17 cellular contexts compared by ENCODE assay signal in the genomic region with DNA sequence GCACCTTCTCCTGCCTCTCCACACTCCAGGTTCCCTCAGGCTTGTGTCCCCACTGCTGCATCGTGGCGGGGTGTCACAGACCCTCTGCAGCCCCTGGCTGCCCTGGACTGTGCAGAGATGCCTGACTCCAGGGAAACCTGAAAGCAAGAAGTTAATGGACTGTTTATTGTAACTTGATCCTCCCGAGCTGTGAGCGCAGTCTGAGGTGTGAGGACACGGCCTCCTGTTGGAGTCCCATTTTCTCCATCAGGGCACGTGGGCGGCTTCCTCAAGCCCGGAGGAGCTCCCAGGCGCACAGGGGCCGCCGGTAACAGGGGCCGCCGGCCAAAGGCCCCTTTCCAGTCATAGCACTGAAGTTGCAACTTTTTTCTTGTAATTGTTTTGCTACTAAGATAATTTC. TPM values are rescaled to one million over a fixed set of nuclear protein-coding genes. Genes with fewer than 3 reads are reported as not detected.
DNase-seq lines count a peak whose midpoint lies in the region; ATAC-seq and TF ChIP-seq lines count a peak whose summit lies in the region.
"Had no signal": no experiment of that assay in that cellular context is flagged by ENCODE, and none has a peak within 500 bp of the region (broad histone marks: within the 10 kb centered on the region; RNA-seq: fewer than 3 reads in every experiment).

No MANE protein-coding gene starts in this region.

- H3K27me3 Mint-ChIP-seq in natural killer cell (ENCODE audit: low read depth in 2 of 2) (no peaks in the 10 kb centered on the region), WTC11 (ENCODE audit: low read depth) (no peaks in the 10 kb centered on the region), memory B cell (no peaks in the 10 kb centered on the region)
- H3K27me3 Mint-ChIP-seq in natural killer cell treated with Interleukin-12 subunit alpha and Interleukin-12 subunit beta and Interleukin-15 and Interleukin-18, amount 100 ng/mL, for 72 hours = no peaks in the 10 kb centered on the region
- no peaks in the 10 kb centered on the region for H3K27me3 Mint-ChIP-seq in naive thymus-derived CD4-positive, alpha-beta T cell
- H3K27me3 Mint-ChIP-seq: activated naive CD8-positive, alpha-beta T cell treated with anti-CD3 and anti-CD28 coated beads, Interleukin-2, amount 10 ng/mL, durations not matched to agents 7 days and 5 days; stimulated activated naive CD8-positive, alpha-beta T cell treated with anti-CD3 and anti-CD28 coated beads, Interleukin-15, amount 100 ng/mL, for 72 hours had no signal

- H3K27ac Mint-ChIP-seq in natural killer cell (peak overlapping the region; percentile 79 to 84), WTC11 (peak overlapping the region; percentile 23; the same call in 1 of the 2 replicates), memory B cell (peak overlapping the region; percentile 90)
- H3K27ac Mint-ChIP-seq in natural killer cell treated with Interleukin-12 subunit alpha and Interleukin-12 subunit beta and Interleukin-15 and Interleukin-18, amount 100 ng/mL, for 72 hours = no peak overlapping the region
- H3K27ac Mint-ChIP-seq in stimulated activated effector memory CD8-positive, alpha-beta T cell treated with anti-CD3 and anti-CD28 coated beads, Interleukin-12 subunit alpha, Interleukin-12 subunit beta, amount 100 ng/mL, for 72 hours = no peak overlapping the region
- H3K27ac Mint-ChIP-seq in naive thymus-derived CD4-positive, alpha-beta T cell = peak overlapping the region in 1 of 9 donors; percentile 74
- H3K27ac Mint-ChIP-seq: activated naive CD8-positive, alpha-beta T cell treated with anti-CD3 and anti-CD28 coated beads, Interleukin-2, amount 10 ng/mL, durations not matched to agents 7 days and 5 days had no signal

- H3K36me3 ChIP-seq in naive thymus-derived CD4-positive, alpha-beta T cell (ENCODE audit: control insufficient read depth in 2 of 3, insufficient read depth in 3 of 3, low read length in 3 of 3) = peaks cover 22 to 68% (median 39%) of the 10 kb centered on the region in 3 experiments

- CTCF ChIA-PET in WTC11 (lab: Charles Lee) = interaction anchor here (0.9 to 1.3 kb wide), 2 partner anchors 19 to 215 kb away, joined by 3 read pairs; no protein-coding TSS in a partner anchor
- CTCF ChIA-PET in naive thymus-derived CD4-positive, alpha-beta T cell (lab: Charles Lee) = no interaction called here

- TF ChIP-seq CTCF in natural killer cell (IDR thresholded peaks at IDR 0.05) (no peak), WTC11 (IDR thresholded peaks at IDR 0.05) (no peak)

- H3K9me3 Mint-ChIP-seq in natural killer cell (no peaks in the 10 kb centered on the region), WTC11 (no peaks in the 10 kb centered on the region), memory B cell (no peaks in the 10 kb centered on the region)
- no peaks in the 10 kb centered on the region for H3K9me3 Mint-ChIP-seq in natural killer cell treated with Interleukin-12 subunit alpha and Interleukin-12 subunit beta and Interleukin-15 and Interleukin-18, amount 100 ng/mL, for 72 hours
- H3K9me3 Mint-ChIP-seq in stimulated activated effector memory CD8-positive, alpha-beta T cell treated with anti-CD3 and anti-CD28 coated beads, Interleukin-12 subunit alpha, Interleukin-12 subunit beta, amount 100 ng/mL, for 72 hours = no peaks in the 10 kb centered on the region
- H3K9me3 Mint-ChIP-seq in naive thymus-derived CD4-positive, alpha-beta T cell = peaks cover 0 to 9% (median 0%) of the 10 kb centered on the region in 11 donors
- H3K9me3 Mint-ChIP-seq: activated naive CD8-positive, alpha-beta T cell treated with anti-CD3 and anti-CD28 coated beads, Interleukin-2, amount 10 ng/mL, durations not matched to agents 7 days and 5 days; stimulated activated naive CD8-positive, alpha-beta T cell treated with anti-CD3 and anti-CD28 coated beads, Interleukin-15, amount 100 ng/mL, for 72 hours had no signal

- no peak overlapping the region for H3K27ac ChIP-seq in naive thymus-derived CD4-positive, alpha-beta T cell (ENCODE audit: low read depth, low read length)
- H3K27ac ChIP-seq: SK-N-MC had no signal

- peaks cover 9 to 21% of the 10 kb centered on the region in 2 donors for H3K4me1 ChIP-seq in naive thymus-derived CD4-positive, alpha-beta T cell (ENCODE audit: control insufficient read depth in 2 of 2, insufficient read depth in 2 of 2, low read length in 2 of 2)

- H3K4me3 Mint-ChIP-seq in natural killer cell (peak overlapping the region; percentile 62), WTC11 (no peak overlapping the region), memory B cell (no peak overlapping the region)
- no peak overlapping the region for H3K4me3 Mint-ChIP-seq in natural killer cell treated with Interleukin-12 subunit alpha and Interleukin-12 subunit beta and Interleukin-15 and Interleukin-18, amount 100 ng/mL, for 72 hours
- no peak overlapping the region for H3K4me3 Mint-ChIP-seq in stimulated activated effector memory CD8-positive, alpha-beta T cell treated with anti-CD3 and anti-CD28 coated beads, Interleukin-12 subunit alpha, Interleukin-12 subunit beta, amount 100 ng/mL, for 72 hours
- H3K4me3 Mint-ChIP-seq in naive thymus-derived CD4-positive, alpha-beta T cell = peak overlapping the region in 1 of 10 donors; percentile 13
- H3K4me3 Mint-ChIP-seq: activated naive CD8-positive, alpha-beta T cell treated with anti-CD3 and anti-CD28 coated beads, Interleukin-2, amount 10 ng/mL, durations not matched to agents 7 days and 5 days; stimulated activated naive CD8-positive, alpha-beta T cell treated with anti-CD3 and anti-CD28 coated beads, Interleukin-15, amount 100 ng/mL, for 72 hours had no signal

- intact Hi-C loops in natural killer cell (cut with micrococcal nuclease) = no loop called here
- intact Hi-C loops in naive thymus-derived CD4-positive, alpha-beta T cell (cut with micrococcal nuclease) = no loop called here

- no peak overlapping the region for H3K4me3 ChIP-seq in naive thymus-derived CD4-positive, alpha-beta T cell (ENCODE audit: low read length)
- H3K4me3 ChIP-seq: mucosa of descending colon, SK-N-MC had no signal

- ATAC-seq in natural killer cell (no peak), WTC11 (no peak), memory B cell (ENCODE audit: low read depth) (no peak), HG03442 (IDR thresholded peaks at IDR 0.05; ENCODE audit: unreplicated experiment) (no peak)
- ATAC-seq in natural killer cell treated with Interleukin-12 subunit alpha and Interleukin-12 subunit beta and Interleukin-15 and Interleukin-18, amount 100 ng/mL, for 72 hours = no peak
- ATAC-seq in stimulated activated effector memory CD8-positive, alpha-beta T cell treated with anti-CD3 and anti-CD28 coated beads, Interleukin-12 subunit alpha, Interleukin-12 subunit beta, amount 100 ng/mL, for 72 hours = no peak
- ATAC-seq in naive thymus-derived CD4-positive, alpha-beta T cell = no peak
- ATAC-seq: mucosa of descending colon; stimulated activated naive CD8-positive, alpha-beta T cell treated with anti-CD3 and anti-CD28 coated beads, Interleukin-15, amount 100 ng/mL, for 72 hours had no signal

- no peaks in the 10 kb centered on the region for H3K9me3 ChIP-seq in naive thymus-derived CD4-positive, alpha-beta T cell (ENCODE audit: control insufficient read depth in 2 of 3, low read length in 3 of 3)
- H3K9me3 ChIP-seq: mucosa of descending colon had no signal

- H3K27me3 ChIP-seq in naive thymus-derived CD4-positive, alpha-beta T cell (ENCODE audit: control insufficient read depth in 2 of 2, insufficient read depth in 2 of 2, low read length in 2 of 2) = no peaks in the 10 kb centered on the region

- H3K4me1 Mint-ChIP-seq in natural killer cell (peaks cover 47 to 87% of the 10 kb centered on the region in 2 donors), WTC11 (0 out of 2 replicates have a peak, but pooled peaks cover 4% of the 10 kb centered on the region), memory B cell (peaks cover 19% of the 10 kb centered on the region)
- H3K4me1 Mint-ChIP-seq in natural killer cell treated with Interleukin-12 subunit alpha and Interleukin-12 subunit beta and Interleukin-15 and Interleukin-18, amount 100 ng/mL, for 72 hours (ENCODE audit: low read depth in 2 of 2) = peaks cover 25 to 30% of the 10 kb centered on the region in 2 donors
- H3K4me1 Mint-ChIP-seq in stimulated activated effector memory CD8-positive, alpha-beta T cell treated with anti-CD3 and anti-CD28 coated beads, Interleukin-12 subunit alpha, Interleukin-12 subunit beta, amount 100 ng/mL, for 72 hours = peaks cover 32% of the 10 kb centered on the region
- peaks cover 11 to 49% (median 20%) of the 10 kb centered on the region in 7 donors for H3K4me1 Mint-ChIP-seq in naive thymus-derived CD4-positive, alpha-beta T cell

- POLR2A ChIA-PET in WTC11 (lab: Charles Lee) = no interaction called here
- POLR2A ChIA-PET in naive thymus-derived CD4-positive, alpha-beta T cell (lab: Charles Lee) = interaction anchor here (0.6 to 4.7 kb wide), 3 partner anchors 10 to 25 kb away, joined by 4 to 16 read pairs (median 9); a partner anchor contains a TSS

- H3K36me3 Mint-ChIP-seq in natural killer cell = no peaks in the 10 kb centered on the region
- H3K36me3 Mint-ChIP-seq in natural killer cell treated with Interleukin-12 subunit alpha and Interleukin-12 subunit beta and Interleukin-15 and Interleukin-18, amount 100 ng/mL, for 72 hours = no peaks in the 10 kb centered on the region
- H3K36me3 Mint-ChIP-seq in WTC11 = peaks cover 27% of the 10 kb centered on the region
- H3K36me3 Mint-ChIP-seq in memory B cell = peaks cover 17% of the 10 kb centered on the region
- peaks cover 82% of the 10 kb centered on the region for H3K36me3 Mint-ChIP-seq in stimulated activated effector memory CD8-positive, alpha-beta T cell treated with anti-CD3 and anti-CD28 coated beads, Interleukin-12 subunit alpha, Interleukin-12 subunit beta, amount 100 ng/mL, for 72 hours
- peaks cover 0 to 15% (median 4%) of the 10 kb centered on the region in 5 donors for H3K36me3 Mint-ChIP-seq in naive thymus-derived CD4-positive, alpha-beta T cell

- DNase-seq in natural killer cell = no peak
- no peak for DNase-seq in natural killer cell treated with Interleukin-12 subunit alpha and Interleukin-12 subunit beta and Interleukin-15 and Interleukin-18, amount 100 ng/mL, for 72 hours (ENCODE audit: low spot score)
- no peak for DNase-seq in WTC11 (ENCODE audit: low spot score)
- DNase-seq in memory B cell (ENCODE audit: low spot score in 2 of 2) = no peak
- no peak for DNase-seq in stimulated activated effector memory CD8-positive, alpha-beta T cell treated with anti-CD3 and anti-CD28 coated beads, Interleukin-12 subunit alpha, Interleukin-12 subunit beta, amount 100 ng/mL, for 72 hours (ENCODE audit: low spot score in 2 of 2)
- no peak for DNase-seq in A172 (ENCODE audit: low spot score)
- no peak for DNase-seq in naive thymus-derived CD4-positive, alpha-beta T cell
- DNase-seq: activated naive CD8-positive, alpha-beta T cell treated with anti-CD3 and anti-CD28 coated beads, Interleukin-2, amount 10 ng/mL, durations not matched to agents 7 days and 5 days; activated T-cell treated with anti-CD3 and anti-CD28 coated beads, Interleukin-2, amount 50 U/mL, for 48 hours; COR-L47; effector memory CD4-positive, alpha-beta T cell; NCI-H1694 treated with DMSO at 0.1 percent for 48 hours; NCI-H748 treated with DMSO at 0.1 percent for 48 hours; stimulated activated naive CD8-positive, alpha-beta T cell treated with anti-CD3 and anti-CD28 coated beads, Interleukin-15, amount 100 ng/mL, for 72 hours had no signal

RNA-seq across cellular contexts. Expression of a gene that starts 16.9 kb away (rescaled TPM):
- total RNA-seq in natural killer cell = 100 to 1,000 TPM; 217 to 392 (median 264) TPM
- total RNA-seq in natural killer cell treated with Interleukin-12 subunit alpha and Interleukin-12 subunit beta and Interleukin-15 and Interleukin-18, amount 100 ng/mL, for 72 hours = 10 to 100 TPM; 18.3 to 29.2 TPM
- total RNA-seq in WTC11 (2021) = 60.5 to 69.0 TPM (median 61.1 TPM) in 3 replicates
- total RNA-seq in A172 (2014; rRNA removed; shearing (Covaris generic)) = 41.4 and 53.5 TPM in 2 replicates
- 100 to 1,000 TPM in 4 of 5 experiments, 10 to 100 TPM in 1; 70.6 to 260 (median 127) TPM for total RNA-seq in naive thymus-derived CD4-positive, alpha-beta T cell
- polyA plus RNA-seq in naive thymus-derived CD4-positive, alpha-beta T cell = 100 to 1,000 TPM in 1 of 2 donors, 10 to 100 TPM in 1; 63.0 to 129 TPM

RNA-seq across cellular contexts. Expression of a gene that starts 57.1 kb away (rescaled TPM):
- 10 to 100 TPM; 50.3 to 66.8 (median 52.5) TPM for total RNA-seq in natural killer cell
- total RNA-seq in natural killer cell treated with Interleukin-12 subunit alpha and Interleukin-12 subunit beta and Interleukin-15 and Interleukin-18, amount 100 ng/mL, for 72 hours = 10 to 100 TPM; 43.6 to 86.0 TPM
- total RNA-seq in WTC11 (2021) = 31.3 to 33.4 TPM (median 31.4 TPM) in 3 replicates
- 42.8 and 56.5 TPM in 2 replicates for total RNA-seq in A172 (2014; rRNA removed; shearing (Covaris generic))
- total RNA-seq in naive thymus-derived CD4-positive, alpha-beta T cell = 10 to 100 TPM; 31.0 to 41.3 (median 35.2) TPM
- polyA plus RNA-seq in naive thymus-derived CD4-positive, alpha-beta T cell = 10 to 100 TPM; 47.4 to 65.1 TPM

Comparison
In these comparisons a context has a peak if more than half of its experiments do, and no peak if none do; other contexts are left out.
1. H3K27ac Mint-ChIP-seq: peak in natural killer cell (2 of 2), WTC11 (single experiment) and memory B cell (single experiment); none in natural killer cell treated with Interleukin-12 subunit alpha and Interleukin-12 subunit beta and Interleukin-15 and Interleukin-18, amount 100 ng/mL, for 72 hours (0 of 2) and stimulated activated effector memory CD8-positive, alpha-beta T cell treated with anti-CD3 and anti-CD28 coated beads, Interleukin-12 subunit alpha, Interleukin-12 subunit beta, amount 100 ng/mL, for 72 hours (single experiment).